8 cellular contexts compared by ENCODE assay signal in the genomic region with DNA sequence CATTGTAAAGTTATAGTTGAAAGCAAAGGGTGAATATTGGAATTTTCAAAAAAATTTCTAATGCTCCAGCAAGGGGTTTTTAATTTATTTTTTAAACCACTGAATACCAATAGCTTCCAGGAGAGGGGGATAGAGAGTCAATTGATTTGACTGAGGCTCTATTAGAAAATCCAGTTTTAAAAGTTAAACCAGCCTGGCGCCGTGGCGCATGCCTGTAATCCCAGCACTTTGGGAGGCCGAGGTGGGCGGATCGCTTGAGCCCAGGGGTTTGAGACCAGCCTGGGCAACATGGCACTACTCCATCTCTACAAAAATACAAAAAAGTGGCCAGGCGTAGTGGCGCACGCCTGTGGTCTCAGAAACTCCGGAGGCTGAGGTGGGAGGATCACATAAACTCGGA.
DNase-seq lines count a peak whose midpoint lies in the region; ATAC-seq and TF ChIP-seq lines count a peak whose summit lies in the region.

No MANE protein-coding gene starts in this region.

- H3K4me2 ChIP-seq in OCI-LY3 (ENCODE audit: low read length): peak overlapping the region; percentile 43

- peaks cover 2% of the 10 kb centered on the region for H3K4me1 Mint-ChIP-seq in activated CD8-positive, alpha-beta T cell treated with anti-CD3 and anti-CD28 coated beads for 36 hours (ENCODE audit: low read depth)
- H3K4me1 Mint-ChIP-seq in activated CD8-positive, alpha-beta T cell treated with anti-CD3 and anti-CD28 coated beads, Interleukin-2, amount 10 ng/mL, durations not matched to agents 7 days and 5 days (ENCODE audit: low read depth): no peaks in the 10 kb centered on the region

- H3K27ac ChIP-seq in OCI-LY3 (ENCODE audit: low read length) (no peak overlapping the region), ovary (no peak overlapping the region)

- TF ChIP-seq EP300 in ovary (IDR thresholded peaks at IDR 0.05): no peak

- H3K4me3 ChIP-seq in OCI-LY3 (ENCODE audit: low read length) (peak overlapping the region; percentile 8; the same call in 1 of the 2 replicates), ovary (no peak overlapping the region)

- 34 to 46% (median 39%) methylated on average over 11 of the region's 11 CpGs for WGBS in ovary, 3 donors

- DNase-seq in activated CD8-positive, alpha-beta T cell treated with anti-CD3 and anti-CD28 coated beads for 36 hours: no peak
- no peak for DNase-seq in activated CD8-positive, alpha-beta T cell treated with anti-CD3 and anti-CD28 coated beads, Interleukin-2, amount 10 ng/mL, durations not matched to agents 7 days and 5 days
- DNase-seq in ovary (peak; percentile 13 to 54 (median 30)), NCI-H1436 treated with DMSO at 0.1 percent for 48 hours (lab: John Stamatoyannopoulos, UW) (no peak)

- H3K9me3 Mint-ChIP-seq in activated CD8-positive, alpha-beta T cell treated with anti-CD3 and anti-CD28 coated beads for 36 hours: no peaks in the 10 kb centered on the region
- no peaks in the 10 kb centered on the region for H3K9me3 Mint-ChIP-seq in activated CD8-positive, alpha-beta T cell treated with anti-CD3 and anti-CD28 coated beads, Interleukin-2, amount 10 ng/mL, durations not matched to agents 7 days and 5 days (ENCODE audit: insufficient read depth)

- POLR2A ChIA-PET in activated CD8-positive, alpha-beta T cell treated with anti-CD3 and anti-CD28 coated beads for 36 hours (lab: Charles Lee): no interaction called here
- POLR2A ChIA-PET in activated CD8-positive, alpha-beta T cell treated with anti-CD3 and anti-CD28 coated beads, Interleukin-2, amount 10 ng/mL, durations not matched to agents 7 days and 5 days (lab: Charles Lee): no interaction called here

- H3K27me3 ChIP-seq in OCI-LY3 (ENCODE audit: low read depth, low read length) (no peaks in the 10 kb centered on the region), ovary (no peaks in the 10 kb centered on the region)

- no peaks in the 10 kb centered on the region for H3K36me3 Mint-ChIP-seq in activated CD8-positive, alpha-beta T cell treated with anti-CD3 and anti-CD28 coated beads for 36 hours (ENCODE audit: low read depth)
- H3K36me3 Mint-ChIP-seq in activated CD8-positive, alpha-beta T cell treated with anti-CD3 and anti-CD28 coated beads, Interleukin-2, amount 10 ng/mL, durations not matched to agents 7 days and 5 days (ENCODE audit: low read depth): no peaks in the 10 kb centered on the region

- intact Hi-C loops in activated CD8-positive, alpha-beta T cell treated with anti-CD3 and anti-CD28 coated beads for 36 hours (cut with micrococcal nuclease): no loop called here
- intact Hi-C loops in ovary (cut with DNase I): no loop called here

- no peak overlapping the region for H3K27ac Mint-ChIP-seq in activated CD8-positive, alpha-beta T cell treated with anti-CD3 and anti-CD28 coated beads for 36 hours
- no peak overlapping the region for H3K27ac Mint-ChIP-seq in activated CD8-positive, alpha-beta T cell treated with anti-CD3 and anti-CD28 coated beads, Interleukin-2, amount 10 ng/mL, durations not matched to agents 7 days and 5 days

- no peak overlapping the region for H3K4me3 Mint-ChIP-seq in activated CD8-positive, alpha-beta T cell treated with anti-CD3 and anti-CD28 coated beads for 36 hours
- H3K4me3 Mint-ChIP-seq in activated CD8-positive, alpha-beta T cell treated with anti-CD3 and anti-CD28 coated beads, Interleukin-2, amount 10 ng/mL, durations not matched to agents 7 days and 5 days: no peak overlapping the region

- no peaks in the 10 kb centered on the region for H3K36me3 ChIP-seq in OCI-LY3 (replicated peaks; ENCODE audit: low read depth, low read length)
- H3K36me3 ChIP-seq in ovary: no peaks in the 10 kb centered on the region

- no peak overlapping the region for H2AFZ ChIP-seq in OCI-LY3 (ENCODE audit: low read depth, low read length)

- H3K9ac ChIP-seq in OCI-LY3 (ENCODE audit: low read length): no peak overlapping the region

- no peaks in the 10 kb centered on the region for H3K27me3 Mint-ChIP-seq in activated CD8-positive, alpha-beta T cell treated with anti-CD3 and anti-CD28 coated beads for 36 hours
- no peaks in the 10 kb centered on the region for H3K27me3 Mint-ChIP-seq in activated CD8-positive, alpha-beta T cell treated with anti-CD3 and anti-CD28 coated beads, Interleukin-2, amount 10 ng/mL, durations not matched to agents 7 days and 5 days (ENCODE audit: low read depth)

- ATAC-seq in activated CD8-positive, alpha-beta T cell treated with anti-CD3 and anti-CD28 coated beads for 36 hours: no peak
- ATAC-seq in activated CD8-positive, alpha-beta T cell treated with anti-CD3 and anti-CD28 coated beads, Interleukin-2, amount 10 ng/mL, durations not matched to agents 7 days and 5 days: no peak
- peak; percentile 31 for ATAC-seq in esophagus mucosa
- no peak for ATAC-seq in GM21786 (IDR thresholded peaks at IDR 0.05; ENCODE audit: unreplicated experiment)
- no peak for ATAC-seq in GM21619 (IDR thresholded peaks at IDR 0.05; ENCODE audit: unreplicated experiment)

- H3K4me1 ChIP-seq in OCI-LY3 (ENCODE audit: low read length) (peaks cover 13% of the 10 kb centered on the region), ovary (ENCODE audit: insufficient read depth) (no peaks in the 10 kb centered on the region)

- H4K20me1 ChIP-seq in OCI-LY3 (ENCODE audit: insufficient read depth, low read length): no peaks in the 10 kb centered on the region

- TF ChIP-seq CTCF in activated CD8-positive, alpha-beta T cell treated with anti-CD3 and anti-CD28 coated beads for 36 hours (IDR thresholded peaks at IDR 0.05): peak; percentile 80
- TF ChIP-seq CTCF in OCI-LY3 (IDR thresholded peaks at IDR 0.05; ENCODE audit: low read depth, low read length) (peak; percentile 63), ovary (IDR thresholded peaks at IDR 0.05) (peak; percentile 43 to 65 (median 55))

- no peaks in the 10 kb centered on the region for H3K79me2 ChIP-seq in OCI-LY3 (ENCODE audit: low read length)

- CTCF ChIA-PET in activated CD8-positive, alpha-beta T cell treated with anti-CD3 and anti-CD28 coated beads for 36 hours (lab: Charles Lee): interaction anchor here (0.6 to 2.9 kb wide), 9 partner anchors 8 to 1028 kb away, joined by 3 to 12 read pairs (median 3); no protein-coding TSS in a partner anchor
- CTCF ChIA-PET in activated CD8-positive, alpha-beta T cell treated with anti-CD3 and anti-CD28 coated beads, Interleukin-2, amount 10 ng/mL, durations not matched to agents 7 days and 5 days (lab: Charles Lee): interaction anchor here (1.1 to 4.8 kb wide), 5 partner anchors 11 to 551 kb away, joined by 3 to 21 read pairs (median 9); no protein-coding TSS in a partner anchor

- H3K9me3 ChIP-seq in OCI-LY3 (ENCODE audit: insufficient read depth, low read length): no peaks in the 10 kb centered on the region
- H3K9me3 ChIP-seq in ovary: no peaks in the 10 kb centered on the region

- TF ChIP-seq POLR2A in ovary (IDR thresholded peaks at IDR 0.05): no peak

Comparison
In these comparisons a context has a peak if more than half of its experiments do, and no peak if none do; other contexts are left out.
1. DNase-seq: peak in ovary (5 of 5); none in activated CD8-positive, alpha-beta T cell treated with anti-CD3 and anti-CD28 coated beads for 36 hours (single experiment), activated CD8-positive, alpha-beta T cell treated with anti-CD3 and anti-CD28 coated beads, Interleukin-2, amount 10 ng/mL, durations not matched to agents 7 days and 5 days (single experiment) and NCI-H1436 treated with DMSO at 0.1 percent for 48 hours (single experiment).
2. Peak in every context shown above with its lines, with median percentiles within 50 percentile points of each other: CTCF ChIP-seq.